Comparison of ENCODE assay signal across 31 cellular contexts in genomic region chr1:30151826-30152225, GRCh38.
"Had no signal": no experiment of that assay in that cellular context is flagged by ENCODE, and none has a peak within 500 bp of the region (broad histone marks: within the 10 kb centered on the region; RNA-seq: fewer than 3 reads in every experiment).

No MANE protein-coding gene starts in this region.

- H3K4me1 Mint-ChIP-seq: activated B cell treated with CpG ODN at 0.5 μM for 24 hours; activated CD4-positive, alpha-beta T cell treated with anti-CD3 and anti-CD28 coated beads for 36 hours; activated CD4-positive, alpha-beta T cell treated with anti-CD3 and anti-CD28 coated beads, Interleukin-2, amount 10 ng/mL, durations not matched to agents 24 days and 14 days; activated CD8-positive, alpha-beta memory T cell treated with anti-CD3 and anti-CD28 coated beads, Interleukin-2, amount 10 ng/mL, durations not matched to agents 7 days and 5 days; activated naive CD4-positive, alpha-beta T cell treated with anti-CD3 and anti-CD28 coated beads, Interleukin-2, amount 50 U/mL, for 24 hours; activated naive CD8-positive, alpha-beta T cell treated with anti-CD3 and anti-CD28 coated beads for 36 hours; activated naive CD8-positive, alpha-beta T cell treated with anti-CD3 and anti-CD28 coated beads, Interleukin-2, amount 50 U/mL, for 24 hours had no signal

- H3K4me3 Mint-ChIP-seq: activated B cell treated with CpG ODN at 0.5 μM for 24 hours; activated CD4-positive, alpha-beta memory T cell treated with anti-CD3 and anti-CD28 coated beads for 36 hours; activated CD4-positive, alpha-beta T cell treated with anti-CD3 and anti-CD28 coated beads for 36 hours; activated CD4-positive, alpha-beta T cell treated with anti-CD3 and anti-CD28 coated beads, Interleukin-2, amount 10 ng/mL, durations not matched to agents 24 days and 14 days; activated CD8-positive, alpha-beta memory T cell treated with anti-CD3 and anti-CD28 coated beads, Interleukin-2, amount 10 ng/mL, durations not matched to agents 7 days and 5 days; activated CD8-positive, alpha-beta T cell treated with anti-CD3 and anti-CD28 coated beads, Interleukin-2, amount 10 ng/mL, durations not matched to agents 7 days and 5 days; activated naive CD4-positive, alpha-beta T cell treated with anti-CD3 and anti-CD28 coated beads for 36 hours; activated naive CD4-positive, alpha-beta T cell treated with anti-CD3 and anti-CD28 coated beads, Interleukin-2, amount 50 U/mL, for 24 hours; activated naive CD8-positive, alpha-beta T cell treated with anti-CD3 and anti-CD28 coated beads for 36 hours; activated naive CD8-positive, alpha-beta T cell treated with anti-CD3 and anti-CD28 coated beads, Interleukin-2, amount 50 U/mL, for 24 hours; activated T-helper 1 cell treated with anti-CD3 and anti-CD28 coated beads, Interleukin-12 subunit alpha, Interleukin-12 subunit beta, Interleukin-2, Interleukin-4 antibody, amounts not matched to agents 30 ng/mL and 10 ng/mL and 1 ng/mL, durations not matched to agents 14 hours and 24 hours and 36 hours; T-helper 17 cell; T-helper 2 cell treated with Interferon-gamma antibody and Interleukin-4, amounts not matched to agents 5 μg/mL and 100 μg/mL, for 36 hours had no signal

- H3K27ac ChIP-seq: adrenal gland, body of pancreas, foreskin keratinocyte, gastrocnemius medialis, WERI-Rb-1 had no signal

- H3K36me3 Mint-ChIP-seq: activated CD4-positive, alpha-beta memory T cell treated with anti-CD3 and anti-CD28 coated beads for 36 hours; activated CD8-positive, alpha-beta memory T cell treated with anti-CD3 and anti-CD28 coated beads, Interleukin-2, amount 10 ng/mL, durations not matched to agents 7 days and 5 days; activated naive CD4-positive, alpha-beta T cell treated with anti-CD3 and anti-CD28 coated beads, Interleukin-2, amount 50 U/mL, for 24 hours; activated naive CD8-positive, alpha-beta T cell treated with anti-CD3 and anti-CD28 coated beads for 36 hours had no signal

- ATAC-seq: activated CD4-positive, alpha-beta T cell treated with anti-CD3 and anti-CD28 coated beads for 36 hours; activated CD4-positive, CD25-positive, alpha-beta regulatory T cell treated with anti-CD3 and anti-CD28 coated beads, Interleukin-2, amount 50 U/mL, for 24 hours; activated CD8-positive, alpha-beta memory T cell treated with anti-CD3 and anti-CD28 coated beads, Interleukin-2, amount 10 ng/mL, durations not matched to agents 7 days and 5 days; activated CD8-positive, alpha-beta T cell treated with anti-CD3 and anti-CD28 coated beads, Interleukin-2, amount 10 ng/mL, durations not matched to agents 7 days and 5 days; activated naive CD8-positive, alpha-beta T cell treated with anti-CD3 and anti-CD28 coated beads, Interleukin-2, amount 50 U/mL, for 24 hours; body of pancreas; esophagus mucosa; foreskin keratinocyte; gastrocnemius medialis; T-helper 17 cell had no signal

- H3K9me3 ChIP-seq: adrenal gland, gastrocnemius medialis had no signal

- H3K9me3 Mint-ChIP-seq: activated T-helper 2 cell treated with anti-CD3 and anti-CD28 coated beads, Interferon-gamma antibody, Interleukin-2, Interleukin-4, amounts not matched to agents 10 μg/mL and 5 μg/mL and 100 μg/mL, durations not matched to agents 14 hours and 24 hours and 36 hours; T-helper 2 cell treated with Interferon-gamma antibody and Interleukin-4, amounts not matched to agents 5 μg/mL and 100 μg/mL, for 36 hours had no signal

- H3K4me3 ChIP-seq: adrenal gland, body of pancreas, gastrocnemius medialis had no signal

- DNase-seq: activated B cell treated with CpG ODN at 0.5 μM for 24 hours; activated CD4-positive, alpha-beta memory T cell treated with anti-CD3 and anti-CD28 coated beads for 36 hours; activated CD4-positive, alpha-beta T cell treated with anti-CD3 and anti-CD28 coated beads for 36 hours; activated CD4-positive, alpha-beta T cell treated with anti-CD3 and anti-CD28 coated beads, Interleukin-2, amount 10 ng/mL, durations not matched to agents 24 days and 14 days; activated CD8-positive, alpha-beta memory T cell treated with anti-CD3 and anti-CD28 coated beads, Interleukin-2, amount 10 ng/mL, durations not matched to agents 7 days and 5 days; activated CD8-positive, alpha-beta memory T cell treated with anti-CD3 and anti-CD28 coated beads, Interleukin-2, amount 50 U/mL, for 4 hours; activated CD8-positive, alpha-beta T cell treated with anti-CD3 and anti-CD28 coated beads, Interleukin-2, amount 10 ng/mL, durations not matched to agents 7 days and 5 days; activated effector memory CD4-positive, alpha-beta T cell treated with anti-CD3 and anti-CD28 coated beads, Interleukin-2, amount 50 U/mL, for 16 hours; activated naive CD4-positive, alpha-beta T cell treated with anti-CD3 and anti-CD28 coated beads for 36 hours; activated naive CD8-positive, alpha-beta T cell treated with anti-CD3 and anti-CD28 coated beads for 36 hours; activated naive CD8-positive, alpha-beta T cell treated with anti-CD3 and anti-CD28 coated beads, Interleukin-2, amount 50 U/mL, for 24 hours; activated T-cell treated with anti-CD3 and anti-CD28 coated beads, Interleukin-2, amount 50 U/mL, for 1 hour; activated T-cell treated with anti-CD3 and anti-CD28 coated beads, Interleukin-2, amount 50 U/mL, for 48 hours; amygdala; body of pancreas; caudate nucleus; effector CD8-positive, alpha-beta T cell; foreskin keratinocyte; gastrocnemius medialis; glutamatergic neuron; T-helper 1 cell; T-helper 17 cell; T1000; WERI-Rb-1 had no signal

- H3K27ac Mint-ChIP-seq: activated B cell treated with CpG ODN at 0.5 μM for 24 hours; activated CD4-positive, alpha-beta memory T cell treated with anti-CD3 and anti-CD28 coated beads for 36 hours; activated CD4-positive, alpha-beta T cell treated with anti-CD3 and anti-CD28 coated beads for 36 hours; activated CD4-positive, alpha-beta T cell treated with anti-CD3 and anti-CD28 coated beads, Interleukin-2, amount 10 ng/mL, durations not matched to agents 24 days and 14 days; activated CD8-positive, alpha-beta memory T cell treated with anti-CD3 and anti-CD28 coated beads, Interleukin-2, amount 10 ng/mL, durations not matched to agents 7 days and 5 days; activated CD8-positive, alpha-beta T cell treated with anti-CD3 and anti-CD28 coated beads, Interleukin-2, amount 10 ng/mL, durations not matched to agents 7 days and 5 days; activated naive CD4-positive, alpha-beta T cell treated with anti-CD3 and anti-CD28 coated beads for 36 hours; activated naive CD4-positive, alpha-beta T cell treated with anti-CD3 and anti-CD28 coated beads, Interleukin-2, amount 50 U/mL, for 24 hours; activated naive CD8-positive, alpha-beta T cell treated with anti-CD3 and anti-CD28 coated beads for 36 hours; activated naive CD8-positive, alpha-beta T cell treated with anti-CD3 and anti-CD28 coated beads, Interleukin-2, amount 50 U/mL, for 24 hours; activated T-helper 1 cell treated with anti-CD3 and anti-CD28 coated beads, Interleukin-12 subunit alpha, Interleukin-12 subunit beta, Interleukin-2, Interleukin-4 antibody, amounts not matched to agents 30 ng/mL and 10 ng/mL and 1 ng/mL, durations not matched to agents 14 hours and 24 hours and 36 hours; activated T-helper 2 cell treated with anti-CD3 and anti-CD28 coated beads, Interferon-gamma antibody, Interleukin-2, Interleukin-4, amounts not matched to agents 10 μg/mL and 5 μg/mL and 100 μg/mL, durations not matched to agents 14 hours and 24 hours and 36 hours; T-helper 17 cell; T-helper 2 cell treated with Interferon-gamma antibody and Interleukin-4, amounts not matched to agents 5 μg/mL and 100 μg/mL, for 36 hours had no signal

- H3K36me3 ChIP-seq: adrenal gland, gastrocnemius medialis, WERI-Rb-1 had no signal

- H3K27me3 ChIP-seq: adrenal gland, body of pancreas, gastrocnemius medialis had no signal

- H3K4me1 ChIP-seq: adrenal gland, body of pancreas, foreskin keratinocyte, gastrocnemius medialis had no signal
